Comparison of ENCODE assay signal across 19 cellular contexts in genomic region chr10:61157182-61157581, GRCh38.
"Had no signal": no experiment of that assay in that cellular context is flagged by ENCODE, and none has a peak within 500 bp of the region (broad histone marks: within the 10 kb centered on the region; RNA-seq: fewer than 3 reads in every experiment).

No MANE protein-coding gene starts in this region.

- DNase-seq: activated CD4-positive, alpha-beta memory T cell treated with anti-CD3 and anti-CD28 coated beads for 36 hours; activated CD8-positive, alpha-beta memory T cell treated with anti-CD3 and anti-CD28 coated beads, Interleukin-2, amount 10 ng/mL, durations not matched to agents 7 days and 5 days; activated naive CD4-positive, alpha-beta T cell treated with anti-CD3 and anti-CD28 coated beads, Interleukin-2, amount 10 ng/mL, durations not matched to agents 7 days and 5 days; activated T-cell treated with anti-CD3 and anti-CD28 coated beads, Interleukin-2, amount 50 U/mL, for 24 hours; caudate nucleus; colonic mucosa; esophagus squamous epithelium; islet precursor cell; mucosa of descending colon; natural killer cell; nucleus accumbens; right lobe of liver; stimulated activated CD4-positive, alpha-beta T cell treated with anti-CD3 and anti-CD28 coated beads, Interleukin-1b, Interleukin-23, amount 100 ng/mL, for 48 hours; stimulated activated naive CD8-positive, alpha-beta T cell treated with anti-CD3 and anti-CD28 coated beads, Interleukin-15, amount 100 ng/mL, for 72 hours; testis; upper lobe of left lung had no signal

- H3K36me3 ChIP-seq: colonic mucosa, esophagus squamous epithelium, prostate gland, right lobe of liver, upper lobe of left lung had no signal

- H3K4me1 ChIP-seq: colonic mucosa, prostate gland, right lobe of liver, testis, upper lobe of left lung had no signal

- H3K4me3 ChIP-seq: colonic mucosa, esophagus squamous epithelium, mucosa of descending colon, prostate gland, right lobe of liver, testis, upper lobe of left lung had no signal

- H3K27ac ChIP-seq: colonic mucosa, esophagus squamous epithelium, prostate gland, right lobe of liver, testis, upper lobe of left lung, VCaP had no signal

- H3K27me3 ChIP-seq: colonic mucosa, esophagus squamous epithelium, right lobe of liver, testis, upper lobe of left lung had no signal

- ATAC-seq: activated CD8-positive, alpha-beta memory T cell treated with anti-CD3 and anti-CD28 coated beads, Interleukin-2, amount 10 ng/mL, durations not matched to agents 7 days and 5 days; left lobe of liver; mucosa of descending colon; natural killer cell; right lobe of liver; stimulated activated naive CD8-positive, alpha-beta T cell treated with anti-CD3 and anti-CD28 coated beads, Interleukin-15, amount 100 ng/mL, for 72 hours had no signal

- H3K9me3 ChIP-seq: colonic mucosa, esophagus squamous epithelium, mucosa of descending colon, prostate gland, right lobe of liver, testis, upper lobe of left lung had no signal
